Comparison of ENCODE assay signal across 22 cellular contexts in genomic region chr18:58630071-58630470, GRCh38. TPM values are rescaled to one million over a fixed set of nuclear protein-coding genes. Genes with fewer than 3 reads are reported as not detected.
A peak's percentile ranks its signal among the peaks of the same experiment; 100 is the strongest.
DNase-seq lines count a peak whose midpoint lies in the region; ATAC-seq and TF ChIP-seq lines count a peak whose summit lies in the region.
"Had no signal": no experiment of that assay in that cellular context is flagged by ENCODE, and none has a peak within 500 bp of the region (broad histone marks: within the 10 kb centered on the region; RNA-seq: fewer than 3 reads in every experiment).

No MANE protein-coding gene starts in this region.

- no peak overlapping the region for H2AK5ac ChIP-seq in trophoblast cell (ENCODE audit: low read length)

- no peak overlapping the region for H4K12ac ChIP-seq in trophoblast cell (ENCODE audit: low read depth, low read length)

- no peaks in the 10 kb centered on the region for H3K9me3 ChIP-seq in CD4-positive, CD25-positive, alpha-beta regulatory T cell (ENCODE audit: control insufficient read depth in 2 of 2, low read length in 2 of 2)
- no peaks in the 10 kb centered on the region for H3K9me3 ChIP-seq in CD4-positive, alpha-beta T cell (ENCODE audit: control insufficient read depth, low read length)
- H3K9me3 ChIP-seq in T-helper 17 cell (ENCODE audit: control insufficient read depth, low read length, poor library complexity, severe bottlenecking), result no peaks in the 10 kb centered on the region
- H3K9me3 ChIP-seq in trophoblast cell (ENCODE audit: insufficient read depth, low read depth, low read length), result no peaks in the 10 kb centered on the region
- H3K9me3 ChIP-seq: Peyer's patch had no signal

- POLR2A ChIA-PET in CD4-positive, alpha-beta T cell (lab: Charles Lee), result interaction anchor here (0.7 to 0.9 kb wide), 2 partner anchors 17 to 58 kb away, joined by 3 read pairs; no protein-coding TSS in a partner anchor

- no peak for TF ChIP-seq CTCF in CD4-positive, alpha-beta T cell (IDR thresholded peaks at IDR 0.05)

- H2BK5ac ChIP-seq in trophoblast cell (ENCODE audit: low read depth, low read length, poor library complexity), result no peak overlapping the region

- H3K4me3 Mint-ChIP-seq in CD4-positive, CD25-positive, alpha-beta regulatory T cell, result no peak overlapping the region
- no peak overlapping the region for H3K4me3 Mint-ChIP-seq in CD4-positive, alpha-beta T cell
- no peak overlapping the region for H3K4me3 Mint-ChIP-seq in T-helper 17 cell

- intact Hi-C loops in CD4-positive, alpha-beta T cell (cut with DNase I, micrococcal nuclease), result loop anchor here in 1 of 2 experiments (5.0 kb wide), 1 partner anchor 53 kb away; no protein-coding TSS in a partner anchor

- DNase-seq in CD4-positive, CD25-positive, alpha-beta regulatory T cell, result no peak
- DNase-seq in CD4-positive, alpha-beta T cell, result no peak
- DNase-seq in T-helper 17 cell (no peak), trophoblast cell (no peak), DMS53 treated with DMSO at 0.1 percent for 48 hours (lab: John Stamatoyannopoulos, UW; ENCODE audit: unreplicated experiment) (no peak), left lobe of liver (ENCODE audit: low spot score) (no peak)
- DNase-seq: ACHN; C1 segment of cervical spinal cord; GDM1; GOT3; KG1; NCI-H1417; NCI-H187; NCI-H2107; NCI-H510A; NCI-H748 treated with DMSO at 0.1 percent for 48 hours; NK-92 treated with Interleukin-12 subunit alpha and Interleukin-12 subunit beta, amount 100 ng/mL, for 24 hours; Peyer's patch; SHP77 had no signal

- H4K8ac ChIP-seq in trophoblast cell (ENCODE audit: low read depth, low read length), result no peak overlapping the region

- H2BK120ac ChIP-seq in trophoblast cell (ENCODE audit: insufficient read depth, low read length, poor library complexity), result no peak overlapping the region

- no peak overlapping the region for H3K27ac ChIP-seq in CD4-positive, CD25-positive, alpha-beta regulatory T cell (ENCODE audit: insufficient read depth, low read length, poor library complexity, severe bottlenecking)
- H3K27ac ChIP-seq in CD4-positive, alpha-beta T cell (ENCODE audit: low read depth, low read length), result no peak overlapping the region
- peak overlapping the region; percentile 27 for H3K27ac ChIP-seq in trophoblast cell (ENCODE audit: low read depth, low read length)
- H3K27ac ChIP-seq: Peyer's patch, SK-N-MC had no signal

- H3K36me3 ChIP-seq in CD4-positive, CD25-positive, alpha-beta regulatory T cell (ENCODE audit: control insufficient read depth, insufficient read depth, low read length), result no peaks in the 10 kb centered on the region
- no peaks in the 10 kb centered on the region for H3K36me3 ChIP-seq in trophoblast cell (ENCODE audit: control insufficient read depth in 1 of 2, insufficient read depth in 2 of 2, low read length in 2 of 2)
- H3K36me3 ChIP-seq: Peyer's patch had no signal

- ATAC-seq in CD4-positive, CD25-positive, alpha-beta regulatory T cell (ENCODE audit: low read depth in 2 of 2), result no peak
- ATAC-seq in CD4-positive, alpha-beta T cell (ENCODE audit: poor library complexity), result no peak
- ATAC-seq in T-helper 17 cell, result no peak
- ATAC-seq in GM18907 (IDR thresholded peaks at IDR 0.05; ENCODE audit: unreplicated experiment), result no peak
- no peak for ATAC-seq in left lobe of liver
- ATAC-seq: HepG2 had no signal

- H3K27me3 ChIP-seq in CD4-positive, CD25-positive, alpha-beta regulatory T cell (ENCODE audit: control insufficient read depth, insufficient read depth, low read length), result no peaks in the 10 kb centered on the region
- H3K27me3 ChIP-seq in CD4-positive, alpha-beta T cell (ENCODE audit: control insufficient read depth, insufficient read depth, low read length), result no peaks in the 10 kb centered on the region
- H3K27me3 ChIP-seq in trophoblast cell (ENCODE audit: insufficient read depth, low read length), result no peaks in the 10 kb centered on the region
- H3K27me3 ChIP-seq: Peyer's patch had no signal

- no peak overlapping the region for H3K4ac ChIP-seq in trophoblast cell (ENCODE audit: low read depth, low read length)

- H4K91ac ChIP-seq in trophoblast cell (ENCODE audit: low read depth, low read length), result no peak overlapping the region

- H3K18ac ChIP-seq in trophoblast cell (ENCODE audit: low read length), result no peak overlapping the region

- H3K27me3 Mint-ChIP-seq in CD4-positive, CD25-positive, alpha-beta regulatory T cell, result peaks cover 10% of the 10 kb centered on the region
- no peaks in the 10 kb centered on the region for H3K27me3 Mint-ChIP-seq in CD4-positive, alpha-beta T cell
- no peaks in the 10 kb centered on the region for H3K27me3 Mint-ChIP-seq in T-helper 17 cell

- no peak overlapping the region for H3K23ac ChIP-seq in trophoblast cell (ENCODE audit: low read length)

- peaks cover 6% of the 10 kb centered on the region for H3K4me1 ChIP-seq in CD4-positive, CD25-positive, alpha-beta regulatory T cell (ENCODE audit: control insufficient read depth, insufficient read depth, low read length, poor library complexity, severe bottlenecking)
- peaks cover 0 to 4% of the 10 kb centered on the region in 2 experiments for H3K4me1 ChIP-seq in trophoblast cell (ENCODE audit: control insufficient read depth in 1 of 2, insufficient read depth in 2 of 2, low read length in 2 of 2)
- H3K4me1 ChIP-seq: Peyer's patch had no signal

- CTCF ChIA-PET in CD4-positive, alpha-beta T cell (lab: Charles Lee), result interaction anchor here (0.9 kb wide), 1 partner anchor 134 kb away, joined by 3 read pairs; no protein-coding TSS in a partner anchor

- H3K79me1 ChIP-seq in trophoblast cell (ENCODE audit: low read length), result peaks cover 6% of the 10 kb centered on the region

- peak overlapping the region in 2 of 3 donors; percentile 28 to 75 for H3K27ac Mint-ChIP-seq in CD4-positive, CD25-positive, alpha-beta regulatory T cell
- H3K27ac Mint-ChIP-seq in CD4-positive, alpha-beta T cell, result peak overlapping the region; percentile 91
- H3K27ac Mint-ChIP-seq in T-helper 17 cell, result peak overlapping the region; percentile 86

- peaks cover 0 to 1% (median 0%) of the 10 kb centered on the region in 7 donors for H3K9me3 Mint-ChIP-seq in CD4-positive, CD25-positive, alpha-beta regulatory T cell
- no peaks in the 10 kb centered on the region for H3K9me3 Mint-ChIP-seq in CD4-positive, alpha-beta T cell

- peaks cover 4% of the 10 kb centered on the region for H3K36me3 Mint-ChIP-seq in CD4-positive, CD25-positive, alpha-beta regulatory T cell
- no peaks in the 10 kb centered on the region for H3K36me3 Mint-ChIP-seq in CD4-positive, alpha-beta T cell (ENCODE audit: low read depth)
- H3K36me3 Mint-ChIP-seq in T-helper 17 cell (ENCODE audit: low read depth), result no peaks in the 10 kb centered on the region

- peaks cover 1 to 19% (median 7%) of the 10 kb centered on the region in 4 donors for H3K4me1 Mint-ChIP-seq in CD4-positive, CD25-positive, alpha-beta regulatory T cell
- peaks cover 41% of the 10 kb centered on the region for H3K4me1 Mint-ChIP-seq in CD4-positive, alpha-beta T cell (ENCODE audit: low read depth)
- H3K4me1 Mint-ChIP-seq in T-helper 17 cell, result peaks cover 19% of the 10 kb centered on the region

- no peak overlapping the region for H3K4me2 ChIP-seq in trophoblast cell (ENCODE audit: low read length)

- H2BK12ac ChIP-seq in trophoblast cell (ENCODE audit: low read length), result no peak overlapping the region

- no peak overlapping the region for H3K4me3 ChIP-seq in CD4-positive, CD25-positive, alpha-beta regulatory T cell (ENCODE audit: low read depth, low read length)
- H3K4me3 ChIP-seq in trophoblast cell (ENCODE audit: low read depth, low read length), result no peak overlapping the region
- H3K4me3 ChIP-seq: Peyer's patch, SK-N-MC had no signal

- no peak overlapping the region for H3K14ac ChIP-seq in trophoblast cell (ENCODE audit: low read length)

- H3K79me2 ChIP-seq in trophoblast cell (ENCODE audit: control insufficient read depth, insufficient read depth, low read length, poor library complexity), result no peaks in the 10 kb centered on the region

- WGBS in trophoblast cell (ENCODE audit: extremely low coverage, insufficient coverage, insufficient read length), result no CpG with 5 or more reads among the region's 2 CpGs

- H3K9ac ChIP-seq in trophoblast cell (ENCODE audit: low read length), result no peak overlapping the region

- H2AFZ ChIP-seq in trophoblast cell (ENCODE audit: insufficient read depth, low read length, poor library complexity), result no peak overlapping the region

RNA-seq across cellular contexts. Expression of gene ALPK2, which starts 1.2 kb away (rescaled TPM):
- total RNA-seq in CD4-positive, CD25-positive, alpha-beta regulatory T cell, result 0.25 TPM
- not detected for polyA plus RNA-seq in CD4-positive, CD25-positive, alpha-beta regulatory T cell
- under 1 TPM; 0.25 TPM for total RNA-seq in CD4-positive, alpha-beta T cell
- total RNA-seq in T-helper 17 cell, result 1 to 10 TPM in 1 of 2 donors, under 1 TPM in 1; 0.65 to 2.6 TPM
- 8.5 and 8.7 TPM in 2 replicates for polyA plus RNA-seq in trophoblast cell (2013)
- 5.0 TPM for total RNA-seq in left lobe of liver

RNA-seq across cellular contexts. Expression of gene MALT1, which starts 41.2 kb away (rescaled TPM):
- total RNA-seq in CD4-positive, CD25-positive, alpha-beta regulatory T cell, result 99.0 TPM
- polyA plus RNA-seq in CD4-positive, CD25-positive, alpha-beta regulatory T cell, result 10 to 100 TPM; 39.4 to 49.1 (median 45.1) TPM
- 10 to 100 TPM; 82.3 to 84.5 TPM for total RNA-seq in CD4-positive, alpha-beta T cell
- total RNA-seq in T-helper 17 cell, result 100 to 1,000 TPM in 1 of 2 donors, 10 to 100 TPM in 1; 87.8 to 108 TPM
- 29.5 and 29.7 TPM in 2 replicates for polyA plus RNA-seq in trophoblast cell (2013)
- 10.4 TPM for total RNA-seq in left lobe of liver
